In genomic region chr1:227316941-227317540, GRCh38 we compare ENCODE assay signal across 8 cellular contexts. TPM values are rescaled to one million over a fixed set of nuclear protein-coding genes. Genes with fewer than 3 reads are reported as not detected.
DNase-seq lines count a peak whose midpoint lies in the region; ATAC-seq and TF ChIP-seq lines count a peak whose summit lies in the region.

No MANE protein-coding gene starts in this region.

- H3K9me3 ChIP-seq in adrenal gland (replicated peaks in 1 of 3), result no peaks in the 10 kb centered on the region

- H3K27me3 Mint-ChIP-seq in HFFc6 (ENCODE audit: insufficient read depth), result peaks cover 2% of the 10 kb centered on the region; the same call in 1 of the 2 replicates
- peaks cover 70% of the 10 kb centered on the region for H3K27me3 Mint-ChIP-seq in stimulated activated naive CD8-positive, alpha-beta T cell treated with anti-CD3 and anti-CD28 coated beads, Interleukin-15, amount 100 ng/mL, for 72 hours

- H3K4me1 Mint-ChIP-seq in HFFc6 (ENCODE audit: low read depth), result peaks cover 30% of the 10 kb centered on the region
- H3K4me1 Mint-ChIP-seq in stimulated activated naive CD8-positive, alpha-beta T cell treated with anti-CD3 and anti-CD28 coated beads, Interleukin-15, amount 100 ng/mL, for 72 hours, result peaks cover 6% of the 10 kb centered on the region

- TF ChIP-seq POLR2A in adrenal gland (IDR thresholded peaks at IDR 0.05), result no peak

- H3K9me3 Mint-ChIP-seq in HFFc6, result no peaks in the 10 kb centered on the region
- H3K9me3 Mint-ChIP-seq in stimulated activated naive CD8-positive, alpha-beta T cell treated with anti-CD3 and anti-CD28 coated beads, Interleukin-15, amount 100 ng/mL, for 72 hours, result no peaks in the 10 kb centered on the region

- DNase-seq in AG20443 (ENCODE audit: low spot score) (peak; percentile 15), HFFc6 (no peak), adrenal gland (peak in 1 of 7 donors; percentile 22), iris pigment epithelial cell (ENCODE audit: low read depth) (peak; percentile 46), COR-L47 (lab: John Stamatoyannopoulos, UW) (no peak)
- no peak for DNase-seq in stimulated activated naive CD8-positive, alpha-beta T cell treated with anti-CD3 and anti-CD28 coated beads, Interleukin-15, amount 100 ng/mL, for 72 hours
- DNase-seq in stimulated activated naive CD4-positive, alpha-beta T cell (lab: John Stamatoyannopoulos, UW), result no peak

- intact Hi-C loops in adrenal gland (cut with DNase I), result loop anchor here in 1 of 2 donors (10.0 kb wide), 1 partner anchor 118 kb away; no protein-coding TSS in a partner anchor

- H3K4me3 Mint-ChIP-seq in HFFc6, result peak overlapping the region; percentile 99
- H3K4me3 Mint-ChIP-seq in stimulated activated naive CD8-positive, alpha-beta T cell treated with anti-CD3 and anti-CD28 coated beads, Interleukin-15, amount 100 ng/mL, for 72 hours, result peak overlapping the region; percentile 82 to 95

- no peak for ATAC-seq in stimulated activated naive CD8-positive, alpha-beta T cell treated with anti-CD3 and anti-CD28 coated beads, Interleukin-15, amount 100 ng/mL, for 72 hours
- no peak for ATAC-seq in HG02938 (IDR thresholded peaks at IDR 0.05; ENCODE audit: unreplicated experiment)

- H3K27ac Mint-ChIP-seq in HFFc6, result peak overlapping the region; percentile 89
- peak overlapping the region in 1 of 2 donors; percentile 95 for H3K27ac Mint-ChIP-seq in stimulated activated naive CD8-positive, alpha-beta T cell treated with anti-CD3 and anti-CD28 coated beads, Interleukin-15, amount 100 ng/mL, for 72 hours

- H3K36me3 Mint-ChIP-seq in HFFc6 (ENCODE audit: low read depth), result peaks cover 17% of the 10 kb centered on the region; the same call in 1 of the 2 replicates

- H3K27me3 ChIP-seq in adrenal gland, result no peaks in the 10 kb centered on the region

- H3K36me3 ChIP-seq in adrenal gland (replicated peaks in 1 of 2), result no peaks in the 10 kb centered on the region

- H3K27ac ChIP-seq in adrenal gland, result peak overlapping the region in 4 of 5 donors; percentile 2 to 97 (median 56)

- TF ChIP-seq CTCF in HFFc6 (IDR thresholded peaks at IDR 0.05), result no peak
- TF ChIP-seq CTCF in adrenal gland (IDR thresholded peaks at IDR 0.05), result no peak

- H3K4me1 ChIP-seq in adrenal gland (replicated peaks in 1 of 2), result peaks cover 6 to 13% of the 10 kb centered on the region in 2 donors

- peak overlapping the region in 2 of 4 donors; percentile 95 to 96 for H3K4me3 ChIP-seq in adrenal gland

- 9 to 11% (median 11%) methylated on average over 8 of the region's 8 CpGs for WGBS in adrenal gland, 4 donors

RNA-seq across cellular contexts. Expression of gene CDC42BPA, which starts 1.3 kb away (rescaled TPM):
- 10 to 100 TPM; 32.8 to 37.8 (median 35.8) TPM for total RNA-seq in HFFc6 (2021; fragmentation: NEBNext Ultra II Directional; extraction: Animal tissue kit (Norgen Biotek cat#: 25700))
- total RNA-seq in adrenal gland, result 10 to 100 TPM; 32.8 to 73.8 (median 42.6) TPM
- polyA plus RNA-seq in adrenal gland, result 10 to 100 TPM in 2 of 3 donors, 1 to 10 TPM in 1; 7.4 to 21.7 (median 14.1) TPM

Comparison
In these comparisons a context has a peak if more than half of its experiments do, and no peak if none do; other contexts are left out.
1. DNase-seq: peak in AG20443 (single experiment) and iris pigment epithelial cell (single experiment); none in HFFc6 (single experiment), stimulated activated naive CD8-positive, alpha-beta T cell treated with anti-CD3 and anti-CD28 coated beads, Interleukin-15, amount 100 ng/mL, for 72 hours (0 of 2), COR-L47 (single experiment) and stimulated activated naive CD4-positive, alpha-beta T cell (0 of 6).